In genomic region chr9:132407196-132407595, GRCh38 we compare ENCODE assay signal across 9 cellular contexts. TPM values are rescaled to one million over a fixed set of nuclear protein-coding genes. Genes with fewer than 3 reads are reported as not detected.
DNase-seq lines count a peak whose midpoint lies in the region; ATAC-seq and TF ChIP-seq lines count a peak whose summit lies in the region.
"Had no signal": no experiment of that assay in that cellular context is flagged by ENCODE, and none has a peak within 500 bp of the region (broad histone marks: within the 10 kb centered on the region; RNA-seq: fewer than 3 reads in every experiment).

No MANE protein-coding gene starts in this region.

- ATAC-seq in HG03378 (IDR thresholded peaks at IDR 0.05; ENCODE audit: unreplicated experiment) (no peak), GM21717 (IDR thresholded peaks at IDR 0.05; ENCODE audit: unreplicated experiment) (no peak)

- peaks cover 9% of the 10 kb centered on the region for H3K36me3 ChIP-seq in iPS-18a (ENCODE audit: control insufficient read depth, low read depth, low read length)
- peaks cover 0 to 17% (median 6%) of the 10 kb centered on the region in 6 donors for H3K36me3 ChIP-seq in spleen

- H3K4me1 ChIP-seq in iPS-18a (ENCODE audit: control insufficient read depth, low read depth, low read length) (peaks cover 5% of the 10 kb centered on the region), spleen (peaks cover 45 to 77% (median 64%) of the 10 kb centered on the region in 6 donors)

- H3K9ac ChIP-seq in iPS-18a (ENCODE audit: low read length) = no peak overlapping the region

- DNase-seq in DMS53 (lab: John Stamatoyannopoulos, UW) (peak; percentile 20), DMS53 treated with DMSO at 0.1 percent for 48 hours (lab: John Stamatoyannopoulos, UW; ENCODE audit: unreplicated experiment) (no peak), spleen (no peak), OCI-M2 (lab: John Stamatoyannopoulos, UW; ENCODE audit: unreplicated experiment) (no peak)

- intact Hi-C loops in spleen (cut with DNase I; ENCODE audit: low total_unique reads) = loop anchor here (10.0 kb wide), 1 partner anchor 52 kb away; the partner anchor contains the start of gene SETX

- H3K4me3 ChIP-seq in WI38 (ENCODE audit: low read depth, low read length) (peak overlapping the region; percentile 78; the same call in 1 of the 2 replicates), iPS-18a (ENCODE audit: low read length) (peak overlapping the region; percentile 71), spleen (peak overlapping the region in 6 of 8 donors; percentile 82 to 95 (median 84))

- peaks cover 42% of the 10 kb centered on the region for H3K27me3 ChIP-seq in iPS-18a (ENCODE audit: control insufficient read depth, insufficient read depth, low read length)
- H3K27me3 ChIP-seq in spleen (replicated peaks in 1 of 7) = peaks cover 0 to 32% (median 22%) of the 10 kb centered on the region in 7 donors

- WGBS in spleen, 5 donors = 70 to 100% (median 83%) methylated on average over 2 of the region's 2 CpGs

- TF ChIP-seq POLR2A in spleen (IDR thresholded peaks at IDR 0.05) = no peak

- TF ChIP-seq CTCF in WI38 (IDR thresholded peaks at IDR 0.05; ENCODE audit: low read depth, low read length) (no peak), spleen (IDR thresholded peaks at IDR 0.05 in 8 of 11, conservative IDR thresholded peaks at IDR 0.05 in 3 of 11) (no peak)

- H3K9me3 ChIP-seq in iPS-18a (ENCODE audit: control insufficient read depth, low read depth, low read length) (no peaks in the 10 kb centered on the region), spleen (no peaks in the 10 kb centered on the region)

- H3K27ac ChIP-seq in iPS-18a (ENCODE audit: low read length) (no peak overlapping the region), spleen (peak overlapping the region in 4 of 8 donors; percentile 74 to 83 (median 78))

RNA-seq across cellular contexts. Expression of gene TTF1, which starts 0.6 kb away (rescaled TPM):
- total RNA-seq in spleen = 10 to 100 TPM; 12.1 to 18.5 (median 14.6) TPM
- polyA plus RNA-seq in spleen = 10 to 100 TPM; 18.7 to 24.2 (median 19.0) TPM

RNA-seq across cellular contexts. Expression of gene CFAP77, which starts 2.8 kb away (rescaled TPM):
- not detected for total RNA-seq in spleen
- polyA plus RNA-seq in spleen = under 1 TPM in 1 of 3 donors, not detected in 2; 0.06 TPM
- total RNA-seq: T-helper 2 cell treated with Interferon-gamma antibody and Interleukin-4, amounts not matched to agents 100 ng/mL and 5 ng/mL, for 36 hours had no signal

RNA-seq across cellular contexts. Expression of gene SETX, which starts 52.4 kb away (rescaled TPM):
- total RNA-seq in spleen = 100 to 1,000 TPM in 6 of 7 donors, 10 to 100 TPM in 1; 88.0 to 154 (median 113) TPM
- polyA plus RNA-seq in spleen = 10 to 100 TPM; 27.0 to 45.3 (median 42.0) TPM
